In the genomic region with DNA sequence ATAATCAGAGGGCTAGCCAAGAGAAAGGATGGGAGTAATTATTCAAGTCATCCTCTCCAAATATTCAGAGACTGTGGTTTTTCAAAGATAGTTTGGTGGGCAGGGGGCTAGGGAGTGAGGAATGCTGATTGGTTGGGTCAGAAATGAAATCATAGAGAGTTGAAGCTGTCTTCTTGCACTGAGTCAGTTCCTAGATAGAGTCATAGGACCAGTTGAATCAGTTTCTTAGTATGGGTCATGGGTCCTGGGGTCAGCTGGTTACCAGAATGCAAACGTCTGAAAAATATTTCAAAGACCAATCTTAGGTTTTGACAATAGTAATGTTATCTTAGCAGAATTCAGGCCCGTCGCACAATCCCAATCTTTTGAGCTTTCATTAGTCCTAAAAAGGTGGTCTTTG, we compare ENCODE assay signal across 30 cellular contexts.
"Had no signal": no experiment of that assay in that cellular context is flagged by ENCODE, and none has a peak within 500 bp of the region (broad histone marks: within the 10 kb centered on the region; RNA-seq: fewer than 3 reads in every experiment).

No MANE protein-coding gene starts in this region.

- H3K27ac ChIP-seq: esophagus muscularis mucosa, foreskin keratinocyte, gastrocnemius medialis, heart left ventricle had no signal

- H3K4me3 Mint-ChIP-seq: activated CD4-positive, alpha-beta memory T cell treated with anti-CD3 and anti-CD28 coated beads, Interleukin-2, amount 10 ng/mL, durations not matched to agents 7 days and 5 days; activated CD4-positive, alpha-beta T cell treated with anti-CD3 and anti-CD28 coated beads, Interleukin-2, amount 10 ng/mL, durations not matched to agents 7 days and 5 days; activated naive CD8-positive, alpha-beta T cell; activated T-cell treated with anti-CD3 and anti-CD28 coated beads, Interleukin-2, amount 50 U/mL, for 24 hours; activated T-cell treated with anti-CD3 and anti-CD28 coated beads, Interleukin-2, amount 50 U/mL, for 72 hours; effector memory CD8-positive, alpha-beta T cell; T-helper 17 cell; T-helper 2 cell treated with Interferon-gamma antibody and Interleukin-4, amounts not matched to agents 5 μg/mL and 100 μg/mL, for 36 hours had no signal

- H3K4me1 Mint-ChIP-seq: activated CD4-positive, alpha-beta memory T cell treated with anti-CD3 and anti-CD28 coated beads, Interleukin-2, amount 10 ng/mL, durations not matched to agents 7 days and 5 days; activated CD4-positive, alpha-beta T cell treated with anti-CD3 and anti-CD28 coated beads, Interleukin-2, amount 10 ng/mL, durations not matched to agents 7 days and 5 days; T-helper 17 cell had no signal

- H3K36me3 ChIP-seq: esophagus muscularis mucosa, gastrocnemius medialis, heart left ventricle had no signal

- H3K27ac Mint-ChIP-seq: activated CD4-positive, alpha-beta memory T cell treated with anti-CD3 and anti-CD28 coated beads, Interleukin-2, amount 10 ng/mL, durations not matched to agents 7 days and 5 days; activated CD4-positive, alpha-beta T cell treated with anti-CD3 and anti-CD28 coated beads, Interleukin-2, amount 10 ng/mL, durations not matched to agents 7 days and 5 days; activated naive CD8-positive, alpha-beta T cell; activated T-cell treated with anti-CD3 and anti-CD28 coated beads, Interleukin-2, amount 50 U/mL, for 24 hours; activated T-cell treated with anti-CD3 and anti-CD28 coated beads, Interleukin-2, amount 50 U/mL, for 72 hours; effector memory CD8-positive, alpha-beta T cell; T-helper 17 cell; T-helper 2 cell treated with Interferon-gamma antibody and Interleukin-4, amounts not matched to agents 5 μg/mL and 100 μg/mL, for 36 hours had no signal

- H3K27me3 Mint-ChIP-seq: activated CD4-positive, alpha-beta T cell treated with anti-CD3 and anti-CD28 coated beads, Interleukin-2, amount 10 ng/mL, durations not matched to agents 7 days and 5 days; activated T-cell treated with anti-CD3 and anti-CD28 coated beads, Interleukin-2, amount 50 U/mL, for 24 hours had no signal

- H3K36me3 Mint-ChIP-seq: activated naive CD8-positive, alpha-beta T cell had no signal

- H3K27me3 ChIP-seq: esophagus muscularis mucosa, foreskin keratinocyte, gastrocnemius medialis, heart left ventricle had no signal

- ATAC-seq: effector memory CD8-positive, alpha-beta T cell; foreskin keratinocyte; gastrocnemius medialis; heart left ventricle; T-helper 17 cell had no signal

- DNase-seq: activated CD4-positive, alpha-beta memory T cell treated with anti-CD3 and anti-CD28 coated beads, Interleukin-2, amount 10 ng/mL, durations not matched to agents 7 days and 5 days; activated CD4-positive, alpha-beta T cell treated with anti-CD3 and anti-CD28 coated beads for 1 hour; activated CD4-positive, alpha-beta T cell treated with anti-CD3 and anti-CD28 coated beads for 4 hours; activated CD4-positive, alpha-beta T cell treated with anti-CD3 and anti-CD28 coated beads, Interleukin-2, amount 10 ng/mL, durations not matched to agents 7 days and 5 days; activated CD4-positive, alpha-beta T cell treated with anti-CD3 and anti-CD28 coated beads, Interleukin-2, amount 50 U/mL, for 4 hours; activated CD8-positive, alpha-beta memory T cell treated with anti-CD3 and anti-CD28 coated beads, Interleukin-2, amount 50 U/mL, for 48 hours; activated effector memory CD4-positive, alpha-beta T cell treated with Interleukin-2 at 50 U/mL for 16 hours; activated gamma-delta T cell treated with Interleukin-2 at 50 U/mL for 16 hours; activated naive CD4-positive, alpha-beta T cell treated with anti-CD3 and anti-CD28 coated beads, Interleukin-2, amount 50 U/mL, for 16 hours; activated naive CD4-positive, alpha-beta T cell treated with Interleukin-2 at 50 U/mL for 16 hours; activated T-cell treated with anti-CD3 and anti-CD28 coated beads for 4 hours; activated T-cell treated with anti-CD3 and anti-CD28 coated beads, Interleukin-2, amount 50 U/mL, for 24 hours; activated T-cell treated with anti-CD3 and anti-CD28 coated beads, Interleukin-2, amount 50 U/mL, for 72 hours; anterior cingulate cortex; caudate nucleus; cortex of kidney; dermis blood vessel endothelial cell; effector CD4-positive, alpha-beta T cell; effector memory CD8-positive, alpha-beta T cell; erythroblast; foreskin keratinocyte; gastrocnemius medialis; glutamatergic neuron; heart left ventricle; T-helper 1 cell; T-helper 17 cell; T1000 had no signal

- H3K4me1 ChIP-seq: gastrocnemius medialis, heart left ventricle had no signal

- H3K9me3 Mint-ChIP-seq: activated CD4-positive, alpha-beta memory T cell treated with anti-CD3 and anti-CD28 coated beads, Interleukin-2, amount 10 ng/mL, durations not matched to agents 7 days and 5 days; activated CD4-positive, alpha-beta T cell treated with anti-CD3 and anti-CD28 coated beads, Interleukin-2, amount 10 ng/mL, durations not matched to agents 7 days and 5 days; activated T-cell treated with anti-CD3 and anti-CD28 coated beads, Interleukin-2, amount 50 U/mL, for 24 hours; activated T-cell treated with anti-CD3 and anti-CD28 coated beads, Interleukin-2, amount 50 U/mL, for 72 hours; effector memory CD8-positive, alpha-beta T cell; T-helper 2 cell treated with Interferon-gamma antibody and Interleukin-4, amounts not matched to agents 5 μg/mL and 100 μg/mL, for 36 hours had no signal

- H3K4me3 ChIP-seq: esophagus muscularis mucosa, gastrocnemius medialis, heart left ventricle had no signal
